ENCODE assay signal across 1 cellular context in the genomic region with DNA sequence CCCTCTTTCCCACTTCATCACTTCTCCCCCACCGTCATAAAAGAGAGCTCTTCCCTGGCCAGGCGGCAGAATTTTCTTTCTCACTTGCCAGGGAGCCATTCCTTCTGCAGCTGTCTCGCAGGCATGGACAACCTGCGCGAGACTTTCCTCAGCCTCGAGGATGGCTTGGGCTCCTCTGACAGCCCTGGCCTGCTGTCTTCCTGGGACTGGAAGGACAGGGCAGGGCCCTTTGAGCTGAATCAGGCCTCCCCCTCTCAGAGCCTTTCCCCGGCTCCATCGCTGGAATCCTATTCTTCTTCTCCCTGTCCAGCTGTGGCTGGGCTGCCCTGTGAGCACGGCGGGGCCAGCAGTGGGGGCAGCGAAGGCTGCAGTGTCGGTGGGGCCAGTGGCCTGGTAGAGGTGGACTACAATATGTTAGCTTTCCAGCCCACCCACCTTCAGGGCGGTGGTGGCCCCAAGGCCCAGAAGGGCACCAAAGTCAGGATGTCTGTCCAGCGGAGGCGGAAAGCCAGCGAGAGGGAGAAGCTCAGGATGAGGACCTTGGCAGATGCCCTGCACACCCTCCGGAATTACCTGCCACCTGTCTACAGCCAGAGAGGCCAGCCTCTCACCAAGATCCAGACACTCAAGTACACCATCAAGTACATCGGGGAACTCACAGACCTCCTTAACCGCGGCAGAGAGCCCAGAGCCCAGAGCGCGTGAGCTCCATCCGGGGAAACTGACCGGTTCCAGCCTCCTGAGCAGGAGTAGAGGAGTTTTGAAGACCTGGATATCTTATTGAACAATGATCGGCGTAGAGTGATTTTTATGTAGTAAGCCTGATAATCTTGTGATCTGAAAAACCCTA.
TF ChIP-seq lines count a peak whose summit lies in the region.

A gene with protein sequence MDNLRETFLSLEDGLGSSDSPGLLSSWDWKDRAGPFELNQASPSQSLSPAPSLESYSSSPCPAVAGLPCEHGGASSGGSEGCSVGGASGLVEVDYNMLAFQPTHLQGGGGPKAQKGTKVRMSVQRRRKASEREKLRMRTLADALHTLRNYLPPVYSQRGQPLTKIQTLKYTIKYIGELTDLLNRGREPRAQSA (plus strand): TSS at position 65 of the 850 bp plus-strand sequence. CDS start 59 bp downstream, at position 124.

TF ChIP-seq in H1, 55 proteins besides CTCF, POLR2A, EP300 and RAD21:
- TF ChIP-seq YY1 (IDR thresholded peaks at IDR 0.05; ENCODE audit: low read depth, low read length), result no peak
- TF ChIP-seq SP2 (IDR thresholded peaks at IDR 0.05; ENCODE audit: low read length), result no peak
- TF ChIP-seq ATF3 (IDR thresholded peaks at IDR 0.05; ENCODE audit: insufficient read depth, low read depth, low read length), result no peak
- TF ChIP-seq CBX5 (IDR thresholded peaks at IDR 0.05; ENCODE audit: low read depth, low read length), result no peak
- TF ChIP-seq MAFK (IDR thresholded peaks at IDR 0.05; ENCODE audit: low read depth, low read length), result no peak
- no peak for TF ChIP-seq TAF7 (optimal IDR thresholded peaks at IDR 0.05; ENCODE audit: borderline replicate concordance, low read depth, low read length)
